12 cellular contexts compared by ENCODE assay signal in genomic region chr6:96015321-96015790, GRCh38. TPM values are rescaled to one million over a fixed set of nuclear protein-coding genes. Genes with fewer than 3 reads are reported as not detected.
DNase-seq lines count a peak whose midpoint lies in the region; ATAC-seq and TF ChIP-seq lines count a peak whose summit lies in the region.
"Had no signal": no experiment of that assay in that cellular context is flagged by ENCODE, and none has a peak within 500 bp of the region (broad histone marks: within the 10 kb centered on the region; RNA-seq: fewer than 3 reads in every experiment).

No MANE protein-coding gene starts in this region.

- peaks cover 16 to 25% of the 10 kb centered on the region in 2 donors for H3K27me3 Mint-ChIP-seq in natural killer cell (ENCODE audit: low read depth in 2 of 2)

- H3K9me3 ChIP-seq in hepatocyte (ENCODE audit: low read depth) (no peaks in the 10 kb centered on the region), prostate gland (no peaks in the 10 kb centered on the region), Karpas-422 (ENCODE audit: low read length) (no peaks in the 10 kb centered on the region)

- H3K4me3 ChIP-seq in hepatocyte (peak overlapping the region; percentile 64), prostate gland (peak overlapping the region; percentile 18 to 23), Karpas-422 (ENCODE audit: low read length) (no peak overlapping the region)

- no peaks in the 10 kb centered on the region for H3K4me1 ChIP-seq in hepatocyte (ENCODE audit: insufficient read depth)
- no peaks in the 10 kb centered on the region for H3K4me1 ChIP-seq in prostate gland (replicated peaks)
- H3K4me1 ChIP-seq in Karpas-422 (ENCODE audit: low read length), result no peaks in the 10 kb centered on the region

- no peak for TF ChIP-seq CTCF in hepatocyte (IDR thresholded peaks at IDR 0.05; ENCODE audit: poor library complexity)
- TF ChIP-seq CTCF in prostate gland (IDR thresholded peaks at IDR 0.05), result no peak
- TF ChIP-seq CTCF in natural killer cell (IDR thresholded peaks at IDR 0.05), result no peak

- H3K27ac Mint-ChIP-seq in natural killer cell, result no peak overlapping the region
- H3K27ac Mint-ChIP-seq: activated naive CD8-positive, alpha-beta T cell had no signal

- peaks cover 9% of the 10 kb centered on the region for H3K36me3 Mint-ChIP-seq in natural killer cell
- H3K36me3 Mint-ChIP-seq: activated naive CD8-positive, alpha-beta T cell had no signal

- no peak overlapping the region for H3K9ac ChIP-seq in Karpas-422 (ENCODE audit: low read length)

- H3K4me3 Mint-ChIP-seq in natural killer cell, result no peak overlapping the region
- H3K4me3 Mint-ChIP-seq: activated naive CD8-positive, alpha-beta T cell had no signal

- H3K4me1 Mint-ChIP-seq in natural killer cell, result peaks cover 0 to 4% of the 10 kb centered on the region in 2 donors

- H2AFZ ChIP-seq in hepatocyte (peak overlapping the region; percentile 66), Karpas-422 (ENCODE audit: low read length) (no peak overlapping the region)

- no peak overlapping the region for H3K27ac ChIP-seq in hepatocyte
- H3K27ac ChIP-seq in prostate gland, result no peak overlapping the region
- no peak overlapping the region for H3K27ac ChIP-seq in Karpas-422 (ENCODE audit: low read length)

- 1% methylated on average over 21 of the region's 26 CpGs for WGBS in hepatocyte (ENCODE audit: low lambda C conversion rate, missing lambda C conversion rate)
- under 1% methylated on average over 26 of the region's 26 CpGs for WGBS in prostate gland

- TF ChIP-seq POLR2A in prostate gland (IDR thresholded peaks at IDR 0.05) (no peak), erythroblast (IDR thresholded peaks at IDR 0.05; ENCODE audit: low read length) (no peak)

- H3K36me3 ChIP-seq in hepatocyte (replicated peaks; ENCODE audit: insufficient read depth, low read depth), result no peaks in the 10 kb centered on the region
- H3K36me3 ChIP-seq in prostate gland, result no peaks in the 10 kb centered on the region
- no peaks in the 10 kb centered on the region for H3K36me3 ChIP-seq in Karpas-422 (ENCODE audit: insufficient read depth, low read length)

- H3K79me2 ChIP-seq in hepatocyte (no peaks in the 10 kb centered on the region), Karpas-422 (ENCODE audit: low read length) (no peaks in the 10 kb centered on the region)

- DNase-seq in HK-2 (ENCODE audit: unreplicated experiment) (peak; percentile 69), NCI-H748 (lab: John Stamatoyannopoulos, UW; ENCODE audit: unreplicated experiment) (peak; percentile 98), hepatocyte (ENCODE audit: low spot score) (peak; percentile 39), prostate gland (ENCODE audit: low spot score) (no peak), natural killer cell (no peak), erythroblast (lab: John Stamatoyannopoulos, UW) (no peak), Karpas-422 (no peak)
- DNase-seq: IMR-90 had no signal

- ATAC-seq in GM21447 (IDR thresholded peaks at IDR 0.05; ENCODE audit: unreplicated experiment) (no peak), natural killer cell (no peak)

- peaks cover 5 to 6% of the 10 kb centered on the region in 2 donors for H3K9me3 Mint-ChIP-seq in natural killer cell

- no peaks in the 10 kb centered on the region for H4K20me1 ChIP-seq in hepatocyte (ENCODE audit: insufficient read depth, poor library complexity, severe bottlenecking)
- H4K20me1 ChIP-seq in Karpas-422 (ENCODE audit: insufficient read depth, low read depth, low read length), result no peaks in the 10 kb centered on the region

- peak overlapping the region; percentile 90 for H3K4me2 ChIP-seq in hepatocyte
- H3K4me2 ChIP-seq in Karpas-422 (ENCODE audit: low read depth, low read length, poor library complexity, severe bottlenecking), result no peak overlapping the region

- intact Hi-C loops in prostate gland (cut with DNase I), result no loop called here
- intact Hi-C loops in natural killer cell (cut with micrococcal nuclease), result no loop called here

- H3K27me3 ChIP-seq in hepatocyte (peaks cover 49% of the 10 kb centered on the region), prostate gland (replicated peaks; ENCODE audit: insufficient read depth) (peaks cover 6% of the 10 kb centered on the region), Karpas-422 (ENCODE audit: low read length) (no peaks in the 10 kb centered on the region)

- H3K9me2 ChIP-seq in hepatocyte (replicated peaks; ENCODE audit: insufficient read depth) (no peaks in the 10 kb centered on the region), Karpas-422 (replicated peaks; ENCODE audit: insufficient read depth, low read length) (no peaks in the 10 kb centered on the region)

RNA-seq across cellular contexts. Expression of gene FUT9, which starts 0.4 kb away (rescaled TPM):
- total RNA-seq in hepatocyte (0.87 and 1.0 TPM in 2 replicates), prostate gland (1 to 10 TPM in 1 of 2 donors, under 1 TPM in 1; 0.11 to 1.2 TPM), natural killer cell (not detected)
- polyA plus RNA-seq in hepatocyte, result 0.19 and 0.24 TPM in 2 replicates
- total RNA-seq in Karpas-422 (2014; rRNA removed; shearing (Covaris generic); ENCODE audit: low replicate concordance), result not detected in 2 replicates
- total RNA-seq: glomerular endothelial cell; IMR-90; T-helper 1 cell treated with Interleukin-12 subunit alpha and Interleukin-12 subunit beta and Interleukin-4 antibody, amounts not matched to agents 30 ng/mL and 1 ng/mL, for 36 hours had no signal

Comparison
In these comparisons a context has a peak if more than half of its experiments do, and no peak if none do; other contexts are left out.
1. DNase-seq: peak in HK-2 (single experiment), NCI-H748 (single experiment) and hepatocyte (single experiment); none in prostate gland (single experiment), natural killer cell (single experiment), erythroblast (0 of 2) and Karpas-422 (single experiment).